23 cellular contexts compared by ENCODE assay signal in genomic region chr17:64531955-64532371, GRCh38. TPM values are rescaled to one million over a fixed set of nuclear protein-coding genes. Genes with fewer than 3 reads are reported as not detected.
DNase-seq lines count a peak whose midpoint lies in the region; ATAC-seq and TF ChIP-seq lines count a peak whose summit lies in the region.
"Had no signal": no experiment of that assay in that cellular context is flagged by ENCODE, and none has a peak within 500 bp of the region (broad histone marks: within the 10 kb centered on the region; RNA-seq: fewer than 3 reads in every experiment).

No MANE protein-coding gene starts in this region.

- H3K27ac ChIP-seq in PC-3 (ENCODE audit: low read length): no peak overlapping the region
- peak overlapping the region in 3 of 4 donors; percentile 1 to 25 (median 7) for H3K27ac ChIP-seq in gastroesophageal sphincter
- H3K27ac ChIP-seq: 22Rv1, HL-60, prostate gland, skin epidermis, transverse colon had no signal

- peaks cover 55% of the 10 kb centered on the region for H3K36me3 Mint-ChIP-seq in activated CD4-positive, alpha-beta T cell treated with anti-CD3 and anti-CD28 coated beads for 36 hours (ENCODE audit: low read depth)
- H3K36me3 Mint-ChIP-seq in activated CD4-positive, alpha-beta T cell treated with anti-CD3 and anti-CD28 coated beads, Interleukin-2, amount 10 ng/mL, durations not matched to agents 24 days and 14 days (ENCODE audit: low read depth): peaks cover 64% of the 10 kb centered on the region
- H3K36me3 Mint-ChIP-seq in endothelial cell (ENCODE audit: low read depth, unreplicated experiment): peaks cover 55% of the 10 kb centered on the region

- H3K4me1 ChIP-seq in PC-3 (ENCODE audit: insufficient read depth, low read length) (no peaks in the 10 kb centered on the region), gastroesophageal sphincter (peaks cover 0 to 13% (median 0%) of the 10 kb centered on the region in 3 donors)
- H3K4me1 ChIP-seq: transverse colon had no signal

- ATAC-seq in activated CD4-positive, alpha-beta T cell treated with anti-CD3 and anti-CD28 coated beads for 36 hours: no peak
- peak; percentile 16; the same call in 1 of the 2 replicates for ATAC-seq in PC-3
- ATAC-seq in gastroesophageal sphincter: no peak
- no peak for ATAC-seq in GM18502 (IDR thresholded peaks at IDR 0.05; ENCODE audit: poor library complexity, unreplicated experiment)
- ATAC-seq: SK-N-SH treated with all-trans-retinoic acid at 6 μM for 48 hours had no signal

- TF ChIP-seq CTCF in PC-3 (conservative IDR thresholded peaks at IDR 0.05; ENCODE audit: low read depth, low read length) (no peak), gastroesophageal sphincter (IDR thresholded peaks at IDR 0.05) (no peak), endothelial cell (IDR thresholded peaks at IDR 0.05; ENCODE audit: unreplicated experiment) (no peak), foreskin fibroblast (IDR thresholded peaks at IDR 0.05; ENCODE audit: low read depth, low read length) (no peak)

- H3K79me2 ChIP-seq in PC-3 (ENCODE audit: low read length): no peaks in the 10 kb centered on the region

- BruUV-seq in PC-3 (replicated peaks; lab: Mats Ljungman, UMichigan): TSS peak; percentile 5

- no peak overlapping the region for H3K4me2 ChIP-seq in PC-3 (ENCODE audit: low read length)

- POLR2A ChIA-PET in activated CD4-positive, alpha-beta T cell treated with anti-CD3 and anti-CD28 coated beads for 36 hours (lab: Charles Lee): no interaction called here
- POLR2A ChIA-PET in PC-3 (lab: Charles Lee; ENCODE audit: unreplicated experiment): no interaction called here

- H3K9me3 ChIP-seq in PC-3 (ENCODE audit: low read length) (no peaks in the 10 kb centered on the region), gastroesophageal sphincter (no peaks in the 10 kb centered on the region)
- H3K9me3 ChIP-seq: prostate gland, transverse colon had no signal

- no peaks in the 10 kb centered on the region for H3K9me3 Mint-ChIP-seq in activated CD4-positive, alpha-beta T cell treated with anti-CD3 and anti-CD28 coated beads for 36 hours (ENCODE audit: low read depth)
- H3K9me3 Mint-ChIP-seq in activated CD4-positive, alpha-beta T cell treated with anti-CD3 and anti-CD28 coated beads, Interleukin-2, amount 10 ng/mL, durations not matched to agents 24 days and 14 days: no peaks in the 10 kb centered on the region
- H3K9me3 Mint-ChIP-seq in endothelial cell (ENCODE audit: unreplicated experiment): no peaks in the 10 kb centered on the region
- H3K9me3 Mint-ChIP-seq: activated naive CD8-positive, alpha-beta T cell treated with anti-CD3 and anti-CD28 coated beads, Interleukin-2, amount 10 ng/mL, durations not matched to agents 7 days and 5 days; stimulated activated naive CD8-positive, alpha-beta T cell treated with anti-CD3 and anti-CD28 coated beads, Interleukin-15, Interleukin-2, amounts not matched to agents 100 ng/mL and 50 ng/mL, for 24 hours had no signal

- H3K4me3 ChIP-seq in PC-3 (ENCODE audit: low read length) (no peak overlapping the region), gastroesophageal sphincter (no peak overlapping the region), foreskin fibroblast (ENCODE audit: low read depth in 1 of 2, low read length in 2 of 2) (no peak overlapping the region)
- H3K4me3 ChIP-seq: prostate gland, skin epidermis, transverse colon had no signal

- TF ChIP-seq POLR2A in gastroesophageal sphincter (IDR thresholded peaks at IDR 0.05): no peak

- H3K36me3 ChIP-seq in PC-3 (ENCODE audit: low read depth, low read length): peaks cover 88% of the 10 kb centered on the region
- H3K36me3 ChIP-seq in gastroesophageal sphincter: peaks cover 17 to 100% of the 10 kb centered on the region in 2 donors

- H3K4me3 Mint-ChIP-seq in activated CD4-positive, alpha-beta T cell treated with anti-CD3 and anti-CD28 coated beads for 36 hours: no peak overlapping the region
- H3K4me3 Mint-ChIP-seq in activated CD4-positive, alpha-beta T cell treated with anti-CD3 and anti-CD28 coated beads, Interleukin-2, amount 10 ng/mL, durations not matched to agents 24 days and 14 days: no peak overlapping the region
- H3K4me3 Mint-ChIP-seq in endothelial cell (ENCODE audit: unreplicated experiment): no peak overlapping the region
- H3K4me3 Mint-ChIP-seq: activated naive CD8-positive, alpha-beta T cell treated with anti-CD3 and anti-CD28 coated beads, Interleukin-2, amount 10 ng/mL, durations not matched to agents 7 days and 5 days; stimulated activated naive CD8-positive, alpha-beta T cell treated with anti-CD3 and anti-CD28 coated beads, Interleukin-15, Interleukin-2, amounts not matched to agents 100 ng/mL and 50 ng/mL, for 24 hours had no signal

- H3K27me3 Mint-ChIP-seq in activated CD4-positive, alpha-beta T cell treated with anti-CD3 and anti-CD28 coated beads for 36 hours: no peaks in the 10 kb centered on the region
- H3K27me3 Mint-ChIP-seq in activated CD4-positive, alpha-beta T cell treated with anti-CD3 and anti-CD28 coated beads, Interleukin-2, amount 10 ng/mL, durations not matched to agents 24 days and 14 days: no peaks in the 10 kb centered on the region
- H3K27me3 Mint-ChIP-seq in endothelial cell (ENCODE audit: unreplicated experiment): peaks cover 2% of the 10 kb centered on the region
- H3K27me3 Mint-ChIP-seq: activated naive CD8-positive, alpha-beta T cell treated with anti-CD3 and anti-CD28 coated beads, Interleukin-2, amount 10 ng/mL, durations not matched to agents 7 days and 5 days; stimulated activated naive CD8-positive, alpha-beta T cell treated with anti-CD3 and anti-CD28 coated beads, Interleukin-15, Interleukin-2, amounts not matched to agents 100 ng/mL and 50 ng/mL, for 24 hours had no signal

- TF ChIP-seq EP300 in gastroesophageal sphincter (IDR thresholded peaks at IDR 0.05): no peak

- no peak overlapping the region for H2AFZ ChIP-seq in PC-3 (ENCODE audit: low read length)

- peaks cover 20% of the 10 kb centered on the region for H3F3A ChIP-seq in PC-3 (ENCODE audit: low read length, unreplicated experiment)

- intact Hi-C loops in activated CD4-positive, alpha-beta T cell treated with anti-CD3 and anti-CD28 coated beads for 36 hours (cut with DNase I, micrococcal nuclease): no loop called here
- intact Hi-C loops in activated CD4-positive, alpha-beta T cell treated with anti-CD3 and anti-CD28 coated beads, Interleukin-2, amount 10 ng/mL, durations not matched to agents 24 days and 14 days (cut with micrococcal nuclease): no loop called here
- intact Hi-C loops in PC-3 (cut with micrococcal nuclease): no loop called here

- H3K27me3 ChIP-seq in PC-3 (ENCODE audit: low read length): no peaks in the 10 kb centered on the region
- no peaks in the 10 kb centered on the region for H3K27me3 ChIP-seq in gastroesophageal sphincter
- H3K27me3 ChIP-seq: transverse colon had no signal

- no peaks in the 10 kb centered on the region for H3K9me2 ChIP-seq in PC-3 (replicated peaks; ENCODE audit: low read length)

- H3K27ac Mint-ChIP-seq in activated CD4-positive, alpha-beta T cell treated with anti-CD3 and anti-CD28 coated beads for 36 hours: peak overlapping the region; percentile 3
- no peak overlapping the region for H3K27ac Mint-ChIP-seq in activated CD4-positive, alpha-beta T cell treated with anti-CD3 and anti-CD28 coated beads, Interleukin-2, amount 10 ng/mL, durations not matched to agents 24 days and 14 days
- no peak overlapping the region for H3K27ac Mint-ChIP-seq in endothelial cell (ENCODE audit: unreplicated experiment)
- H3K27ac Mint-ChIP-seq: activated naive CD8-positive, alpha-beta T cell treated with anti-CD3 and anti-CD28 coated beads, Interleukin-2, amount 10 ng/mL, durations not matched to agents 7 days and 5 days had no signal

- WGBS in gastroesophageal sphincter (ENCODE audit: low coverage in 1 of 2), 2 donors: 62 to 66% methylated on average over 4 to 5 of the region's 5 CpGs

- H3K9ac ChIP-seq in PC-3 (ENCODE audit: low read length): no peak overlapping the region

- no peak for DNase-seq in activated CD4-positive, alpha-beta T cell treated with anti-CD3 and anti-CD28 coated beads for 36 hours
- no peak for DNase-seq in activated CD4-positive, alpha-beta T cell treated with anti-CD3 and anti-CD28 coated beads, Interleukin-2, amount 10 ng/mL, durations not matched to agents 24 days and 14 days
- DNase-seq in PC-3 (peak; percentile 34), stromal cell of bone marrow (ENCODE audit: low read depth) (peak; percentile 73), endothelial cell (ENCODE audit: low spot score) (no peak), foreskin fibroblast (no peak)
- DNase-seq: activated naive CD8-positive, alpha-beta T cell treated with anti-CD3 and anti-CD28 coated beads, Interleukin-2, amount 10 ng/mL, durations not matched to agents 7 days and 5 days; C1 segment of cervical spinal cord; dermis blood vessel endothelial cell; kidney glomerular epithelial cell; NCI-H1417; NCI-H524; RPMI8226; T-helper 9 cell; transverse colon had no signal

- peaks cover 18% of the 10 kb centered on the region for H3K4me1 Mint-ChIP-seq in activated CD4-positive, alpha-beta T cell treated with anti-CD3 and anti-CD28 coated beads for 36 hours
- peaks cover 9% of the 10 kb centered on the region for H3K4me1 Mint-ChIP-seq in activated CD4-positive, alpha-beta T cell treated with anti-CD3 and anti-CD28 coated beads, Interleukin-2, amount 10 ng/mL, durations not matched to agents 24 days and 14 days
- peaks cover 18% of the 10 kb centered on the region for H3K4me1 Mint-ChIP-seq in endothelial cell (ENCODE audit: unreplicated experiment)

- CTCF ChIA-PET in activated CD4-positive, alpha-beta T cell treated with anti-CD3 and anti-CD28 coated beads for 36 hours (lab: Charles Lee): interaction anchor here (1.2 to 2.8 kb wide), 5 partner anchors 44 to 205 kb away, joined by 3 to 11 read pairs (median 5); no protein-coding TSS in a partner anchor
- CTCF ChIA-PET in PC-3 (lab: Charles Lee): interaction anchor here (0.6 kb wide), 1 partner anchor 31 kb away, joined by 3 read pairs; no protein-coding TSS in a partner anchor

- no peaks in the 10 kb centered on the region for H4K20me1 ChIP-seq in PC-3 (ENCODE audit: low read length)

RNA-seq across cellular contexts. Expression of gene CEP95, which starts 25.2 kb away (rescaled TPM):
- total RNA-seq in activated CD4-positive, alpha-beta T cell treated with anti-CD3 and anti-CD28 coated beads for 36 hours: 10 to 100 TPM; 40.5 to 42.8 TPM
- total RNA-seq in activated CD4-positive, alpha-beta T cell treated with anti-CD3 and anti-CD28 coated beads, Interleukin-2, amount 10 ng/mL, durations not matched to agents 24 days and 14 days: 42.9 and 48.3 TPM in 2 replicates
- total RNA-seq in PC-3 (2014; rRNA removed) (32.4 and 59.1 TPM in 2 replicates), gastroesophageal sphincter (10 to 100 TPM; 18.6 to 52.0 (median 33.2) TPM), endothelial cell (ENCODE audit: unreplicated experiment) (47.8 TPM)

RNA-seq across cellular contexts. Expression of gene DDX5, which starts 25.9 kb away (rescaled TPM):
- total RNA-seq in activated CD4-positive, alpha-beta T cell treated with anti-CD3 and anti-CD28 coated beads for 36 hours: 100 to 1,000 TPM; 575 TPM
- total RNA-seq in activated CD4-positive, alpha-beta T cell treated with anti-CD3 and anti-CD28 coated beads, Interleukin-2, amount 10 ng/mL, durations not matched to agents 24 days and 14 days: 844 and 861 TPM in 2 replicates
- total RNA-seq in PC-3 (2014; rRNA removed) (450 and 493 TPM in 2 replicates), gastroesophageal sphincter (100 to 1,000 TPM; 585 to 908 (median 632) TPM), endothelial cell (ENCODE audit: unreplicated experiment) (771 TPM)

RNA-seq across cellular contexts. Expression of gene POLG2, which starts 35.1 kb away (rescaled TPM):
- 10 to 100 TPM; 26.9 to 30.2 TPM for total RNA-seq in activated CD4-positive, alpha-beta T cell treated with anti-CD3 and anti-CD28 coated beads for 36 hours
- total RNA-seq in activated CD4-positive, alpha-beta T cell treated with anti-CD3 and anti-CD28 coated beads, Interleukin-2, amount 10 ng/mL, durations not matched to agents 24 days and 14 days: 36.3 and 37.1 TPM in 2 replicates
- total RNA-seq in PC-3 (2014; rRNA removed): 20.3 and 37.7 TPM in 2 replicates
- total RNA-seq in gastroesophageal sphincter: 10 to 100 TPM in 1 of 4 donors, 1 to 10 TPM in 3; 1.4 to 12.6 (median 6.6) TPM
- 21.3 TPM for total RNA-seq in endothelial cell (ENCODE audit: unreplicated experiment)

Comparison
In these comparisons a context has a peak if more than half of its experiments do, and no peak if none do; other contexts are left out.
1. DNase-seq: peak in PC-3 (single experiment) and stromal cell of bone marrow (single experiment); none in activated CD4-positive, alpha-beta T cell treated with anti-CD3 and anti-CD28 coated beads for 36 hours (single experiment), activated CD4-positive, alpha-beta T cell treated with anti-CD3 and anti-CD28 coated beads, Interleukin-2, amount 10 ng/mL, durations not matched to agents 24 days and 14 days (single experiment), endothelial cell (single experiment) and foreskin fibroblast (0 of 2).